In genomic region chr5:68456756-68457217, GRCh38 we compare ENCODE assay signal across 12 cellular contexts.
DNase-seq lines count a peak whose midpoint lies in the region; ATAC-seq, FAIRE-seq and TF ChIP-seq lines count a peak whose summit lies in the region.
"Had no signal": no experiment of that assay in that cellular context is flagged by ENCODE, and none has a peak within 500 bp of the region (broad histone marks: within the 10 kb centered on the region; RNA-seq: fewer than 3 reads in every experiment).

No MANE protein-coding gene starts in this region.

- DNase-seq in Right ventricle myocardium inferior (ENCODE audit: missing footprints) (no peak), right atrium auricular region (ENCODE audit: low spot score) (no peak), iPS-NIHi11 (ENCODE audit: low spot score) (peak; percentile 32), urothelium cell line (ENCODE audit: low spot score) (peak; percentile 70), frontal cortex (ENCODE audit: low spot score in 2 of 2) (no peak), cerebellar cortex (ENCODE audit: low spot score) (no peak)
- no peak for DNase-seq in naive thymus-derived CD8-positive, alpha-beta T cell
- DNase-seq: NCI-H2081 had no signal

- peaks cover 12 to 21% (median 15%) of the 10 kb centered on the region in 4 donors for H3K4me1 Mint-ChIP-seq in naive thymus-derived CD8-positive, alpha-beta T cell

- intact Hi-C loops in Right ventricle myocardium inferior (cut with DNase I) = no loop called here

- no peak overlapping the region for H3K4me3 ChIP-seq in right atrium auricular region
- H3K4me3 ChIP-seq: BLaER1, skin epidermis had no signal

- peak; percentile 89 for ATAC-seq in Right ventricle myocardium inferior
- no peak for ATAC-seq in naive thymus-derived CD8-positive, alpha-beta T cell

- POLR2A ChIA-PET in naive thymus-derived CD8-positive, alpha-beta T cell (lab: Charles Lee) = no interaction called here

- H3K9me3 Mint-ChIP-seq in naive thymus-derived CD8-positive, alpha-beta T cell = peaks cover 0 to 7% (median 0%) of the 10 kb centered on the region in 9 donors

- FAIRE-seq in urothelium cell line (lab: Jason Lieb, UNC) (peak; percentile 13), frontal cortex (lab: Jason Lieb, UNC) (no peak)
- FAIRE-seq: H1 had no signal

- no peaks in the 10 kb centered on the region for H3K9me3 ChIP-seq in right atrium auricular region
- H3K9me3 ChIP-seq: BLaER1 had no signal

- H3K36me3 Mint-ChIP-seq in naive thymus-derived CD8-positive, alpha-beta T cell = peaks cover 0 to 4% (median 0%) of the 10 kb centered on the region in 3 donors

- H3K27ac Mint-ChIP-seq in naive thymus-derived CD8-positive, alpha-beta T cell = no peak overlapping the region

- H3K27me3 Mint-ChIP-seq in naive thymus-derived CD8-positive, alpha-beta T cell = no peaks in the 10 kb centered on the region

- no peaks in the 10 kb centered on the region for H3K27me3 ChIP-seq in right atrium auricular region
- H3K27me3 ChIP-seq: BLaER1 had no signal

- no peak overlapping the region for H3K4me3 Mint-ChIP-seq in naive thymus-derived CD8-positive, alpha-beta T cell

- H3K36me3 ChIP-seq in right atrium auricular region = no peaks in the 10 kb centered on the region
- H3K36me3 ChIP-seq: BLaER1 had no signal

- no peak overlapping the region for H3K27ac ChIP-seq in right atrium auricular region
- H3K27ac ChIP-seq in VCaP = peak overlapping the region; percentile 25
- H3K27ac ChIP-seq: BLaER1 had no signal

- H3K4me1 ChIP-seq in right atrium auricular region = peaks cover 0 to 10% of the 10 kb centered on the region in 2 donors
- H3K4me1 ChIP-seq: BLaER1 had no signal

- TF ChIP-seq CTCF in right atrium auricular region (IDR thresholded peaks at IDR 0.05) = no peak
- no peak for TF ChIP-seq CTCF in VCaP (conservative IDR thresholded peaks at IDR 0.05)

Comparison
In these comparisons a context has a peak if more than half of its experiments do, and no peak if none do; other contexts are left out.
1. DNase-seq: peak in iPS-NIHi11 (single experiment) and urothelium cell line (single experiment); none in Right ventricle myocardium inferior (single experiment), right atrium auricular region (single experiment), frontal cortex (0 of 2), naive thymus-derived CD8-positive, alpha-beta T cell (0 of 10) and cerebellar cortex (single experiment).